In the genomic region with DNA sequence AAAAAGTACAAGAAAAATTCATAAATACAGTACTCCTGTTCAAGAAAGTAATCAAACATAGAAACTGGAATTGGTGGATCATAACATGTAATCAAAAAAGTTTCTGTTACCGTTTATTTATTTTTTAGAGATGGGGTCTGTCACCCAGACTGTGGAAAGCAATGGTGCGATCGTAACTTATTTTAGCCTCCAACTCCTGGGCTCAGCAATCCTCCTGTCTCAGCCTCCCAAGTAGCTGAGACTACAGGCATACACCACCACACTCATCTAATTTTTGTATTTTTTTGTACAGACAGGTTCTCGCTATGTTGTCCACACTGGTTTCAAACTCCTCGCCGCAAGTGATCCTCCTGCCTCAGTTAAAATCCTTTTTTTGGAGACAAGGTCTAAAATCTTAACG, we compare ENCODE assay signal across 2 cellular contexts.
TF ChIP-seq lines count a peak whose summit lies in the region.

No MANE protein-coding gene starts in this region.

TF ChIP-seq in SK-N-SH, 30 proteins besides CTCF, POLR2A, EP300 and RAD21 (continued from another document):
- TF ChIP-seq USF2 (IDR thresholded peaks at IDR 0.05; ENCODE audit: borderline replicate concordance, low read depth, low read length) = no peak
- TF ChIP-seq RFX5 (IDR thresholded peaks at IDR 0.05; ENCODE audit: low read length) = no peak
TF ChIP-seq in SK-N-SH: peak in this region for 0.

TF ChIP-seq in SK-N-SH treated with all-trans-retinoic acid at 6 μM for 48 hours, 23 proteins besides CTCF, POLR2A, EP300 and RAD21 (continued from another document):
- TF ChIP-seq, protein P1, sequence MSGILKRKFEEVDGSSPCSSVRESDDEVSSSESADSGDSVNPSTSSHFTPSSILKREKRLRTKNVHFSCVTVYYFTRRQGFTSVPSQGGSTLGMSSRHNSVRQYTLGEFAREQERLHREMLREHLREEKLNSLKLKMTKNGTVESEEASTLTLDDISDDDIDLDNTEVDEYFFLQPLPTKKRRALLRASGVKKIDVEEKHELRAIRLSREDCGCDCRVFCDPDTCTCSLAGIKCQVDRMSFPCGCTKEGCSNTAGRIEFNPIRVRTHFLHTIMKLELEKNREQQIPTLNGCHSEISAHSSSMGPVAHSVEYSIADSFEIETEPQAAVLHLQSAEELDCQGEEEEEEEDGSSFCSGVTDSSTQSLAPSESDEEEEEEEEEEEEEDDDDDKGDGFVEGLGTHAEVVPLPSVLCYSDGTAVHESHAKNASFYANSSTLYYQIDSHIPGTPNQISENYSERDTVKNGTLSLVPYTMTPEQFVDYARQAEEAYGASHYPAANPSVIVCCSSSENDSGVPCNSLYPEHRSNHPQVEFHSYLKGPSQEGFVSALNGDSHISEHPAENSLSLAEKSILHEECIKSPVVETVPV (CRISPR knock-in tag; IDR thresholded peaks at IDR 0.05) = no peak
- TF ChIP-seq ZFP30 (CRISPR knock-in tag; IDR thresholded peaks at IDR 0.05) (no peak), SNAI2 (CRISPR knock-in tag; IDR thresholded peaks at IDR 0.05) (no peak), TOX (CRISPR knock-in tag; IDR thresholded peaks at IDR 0.05; ENCODE audit: borderline replicate concordance) (no peak)
TF ChIP-seq in SK-N-SH treated with all-trans-retinoic acid at 6 μM for 48 hours: peak in this region for 0.
